12 cellular contexts compared by ENCODE assay signal in the genomic region with DNA sequence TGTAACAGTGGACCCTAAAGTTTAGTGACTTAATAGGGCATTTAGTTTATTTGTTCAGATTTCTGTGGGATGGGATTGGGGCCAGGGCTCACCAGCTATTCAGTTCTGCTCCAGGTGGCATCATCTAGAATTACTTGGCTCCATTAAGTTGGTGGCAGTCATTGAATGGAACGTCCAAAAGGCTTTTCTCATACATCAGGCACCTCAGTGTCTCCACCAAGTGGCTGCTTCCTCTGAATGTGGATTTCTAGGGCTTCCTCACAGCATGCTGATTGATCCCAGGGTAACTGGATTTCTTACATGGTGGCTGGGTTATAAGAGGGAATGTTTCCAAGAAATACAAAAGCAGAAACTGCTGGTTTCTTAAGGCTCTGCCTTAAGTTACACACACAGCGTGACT. TPM values are rescaled to one million over a fixed set of nuclear protein-coding genes. Genes with fewer than 3 reads are reported as not detected.
DNase-seq lines count a peak whose midpoint lies in the region; TF ChIP-seq lines count a peak whose summit lies in the region.
"Had no signal": no experiment of that assay in that cellular context is flagged by ENCODE, and none has a peak within 500 bp of the region (broad histone marks: within the 10 kb centered on the region; RNA-seq: fewer than 3 reads in every experiment).

No MANE protein-coding gene starts in this region.

- DNase-seq in BE2C (peak; percentile 10), H4 (ENCODE audit: low spot score) (peak; percentile 64), PC-9 (no peak), foreskin melanocyte (peak; percentile 11), GM19240 (ENCODE audit: insufficient read length, low spot score) (no peak), NCI-H187 treated with DMSO at 0.1 percent for 48 hours (lab: John Stamatoyannopoulos, UW) (no peak), amygdala (lab: John Stamatoyannopoulos, UW) (no peak)
- DNase-seq in activated CD4-positive, alpha-beta T cell treated with anti-CD3 and anti-CD28 coated beads for 4 hours = no peak
- DNase-seq: activated naive CD8-positive, alpha-beta T cell treated with anti-CD3 and anti-CD28 coated beads, Interleukin-2, amount 10 ng/mL, durations not matched to agents 7 days and 5 days; COR-L47 had no signal

- intact Hi-C loops in PC-9 (cut with micrococcal nuclease; ENCODE audit: unreplicated experiment) = no loop called here

- no peak overlapping the region for H3K4me2 ChIP-seq in PC-9

- no peaks in the 10 kb centered on the region for H3K4me1 ChIP-seq in BE2C
- H3K4me1 ChIP-seq in PC-9 (replicated peaks; ENCODE audit: insufficient read depth) = no peaks in the 10 kb centered on the region

- peaks cover 11% of the 10 kb centered on the region for H3K79me2 ChIP-seq in PC-9 (ENCODE audit: low read depth)

- no peak overlapping the region for H3K27ac ChIP-seq in PC-9
- H3K27ac ChIP-seq: gastroesophageal sphincter, VCaP had no signal

- H3F3A ChIP-seq in PC-9 (ENCODE audit: insufficient read depth, low read depth) = no peaks in the 10 kb centered on the region

- peaks cover 6% of the 10 kb centered on the region; the same call in 1 of the 2 replicates for H4K20me1 ChIP-seq in PC-9 (ENCODE audit: insufficient read depth)

- no peaks in the 10 kb centered on the region for H3K9me2 ChIP-seq in PC-9 (ENCODE audit: insufficient read depth)

- POLR2A ChIA-PET in PC-9 (lab: Charles Lee; ENCODE audit: unreplicated experiment) = no interaction called here

- H3K9me3 ChIP-seq in BE2C (no peaks in the 10 kb centered on the region), PC-9 (ENCODE audit: insufficient read depth, low read depth) (no peaks in the 10 kb centered on the region)
- H3K9me3 ChIP-seq: gastroesophageal sphincter had no signal

- H2AFZ ChIP-seq in PC-9 = no peak overlapping the region

- no peak overlapping the region for H3K4me3 ChIP-seq in BE2C (ENCODE audit: low read depth, low read length)
- no peak overlapping the region for H3K4me3 ChIP-seq in PC-9
- H3K4me3 ChIP-seq: gastroesophageal sphincter had no signal

- BruUV-seq in PC-9 (replicated peaks; lab: Mats Ljungman, UMichigan) = no TSS peak

- H3K36me3 ChIP-seq in BE2C (no peaks in the 10 kb centered on the region), PC-9 (ENCODE audit: low read depth) (no peaks in the 10 kb centered on the region)

- H3K27me3 ChIP-seq in BE2C (no peaks in the 10 kb centered on the region), PC-9 (ENCODE audit: insufficient read depth, low read depth) (no peaks in the 10 kb centered on the region)
- H3K27me3 ChIP-seq: gastroesophageal sphincter had no signal

- TF ChIP-seq CTCF in BE2C (IDR thresholded peaks at IDR 0.05; ENCODE audit: low read depth, low read length) (peak; percentile 57), PC-9 (conservative IDR thresholded peaks at IDR 0.05) (peak; percentile 21; the same call in 1 of the 2 replicates)

- CTCF ChIA-PET in PC-9 (lab: Charles Lee) = no interaction called here

RNA-seq across cellular contexts. Expression of a gene that starts 34.7 kb away (rescaled TPM):
- polyA plus RNA-seq in BE2C (2012; ENCODE audit: insufficient read depth, insufficient read length, low read depth) = 27.2 TPM
- 34.2 and 36.0 TPM in 2 replicates for total RNA-seq in H4 (2014; rRNA removed; shearing (Covaris generic))
- 22.4 and 24.2 TPM in 2 replicates for total RNA-seq in PC-9 (2021)

Comparison
In these comparisons a context has a peak if more than half of its experiments do, and no peak if none do; other contexts are left out.
1. DNase-seq: peak in BE2C (single experiment), H4 (single experiment) and foreskin melanocyte (single experiment); none in PC-9 (0 of 2), GM19240 (single experiment), activated CD4-positive, alpha-beta T cell treated with anti-CD3 and anti-CD28 coated beads for 4 hours (0 of 2), NCI-H187 treated with DMSO at 0.1 percent for 48 hours (single experiment) and amygdala (0 of 56).